ENCODE assay signal across 28 cellular contexts in the genomic region with DNA sequence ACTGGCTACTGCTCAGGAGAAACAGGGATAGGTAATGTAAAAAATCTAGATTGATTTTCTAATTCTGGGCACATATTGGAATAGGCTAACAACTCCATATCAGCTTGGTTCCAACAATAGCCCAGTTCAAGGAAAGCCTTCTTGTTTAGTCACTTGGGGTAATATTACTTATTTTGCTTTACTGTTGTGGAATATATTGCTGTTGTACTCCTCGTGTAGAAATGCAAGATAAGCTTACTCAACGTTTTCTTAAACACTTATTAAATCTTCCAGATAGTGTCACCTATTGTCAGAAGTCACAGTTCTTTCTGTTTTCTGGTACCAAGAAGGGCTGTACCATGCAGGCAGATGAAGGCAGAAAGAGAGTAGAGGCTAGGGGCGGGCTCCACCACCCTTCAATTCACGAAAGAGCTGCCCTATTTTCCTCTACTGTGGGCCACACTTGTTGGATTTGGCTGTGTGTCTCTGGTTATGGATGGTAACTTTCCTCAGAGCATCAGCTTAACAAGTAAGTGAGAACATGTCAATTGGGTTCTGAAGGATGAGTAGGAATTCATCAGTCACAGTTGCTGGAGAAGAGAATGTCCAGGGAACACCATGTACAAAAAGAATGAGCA. TPM values are rescaled to one million over a fixed set of nuclear protein-coding genes. Genes with fewer than 3 reads are reported as not detected.
DNase-seq lines count a peak whose midpoint lies in the region; ATAC-seq, FAIRE-seq and TF ChIP-seq lines count a peak whose summit lies in the region.
"Had no signal": no experiment of that assay in that cellular context is flagged by ENCODE, and none has a peak within 500 bp of the region (broad histone marks: within the 10 kb centered on the region; RNA-seq: fewer than 3 reads in every experiment).

No MANE protein-coding gene starts in this region.

- H3K27ac Mint-ChIP-seq in T-helper 17 cell = no peak overlapping the region
- H3K27ac Mint-ChIP-seq: B cell; CD8-positive, alpha-beta T cell had no signal

- no peak for TF ChIP-seq POLR2A in HepG2 (IDR thresholded peaks at IDR 0.05; ENCODE audit: insufficient read depth in 1 of 2, low read depth in 2 of 2, low read length in 2 of 2)

- H3K36me3 Mint-ChIP-seq in T-helper 17 cell (ENCODE audit: low read depth) = no peaks in the 10 kb centered on the region
- H3K36me3 Mint-ChIP-seq: CD8-positive, alpha-beta T cell had no signal

- peaks cover 98% of the 10 kb centered on the region for H3K4me1 ChIP-seq in Karpas-422 (ENCODE audit: low read length)
- peaks cover 28% of the 10 kb centered on the region for H3K4me1 ChIP-seq in HepG2 (ENCODE audit: insufficient read depth, low read length)
- H3K4me1 ChIP-seq: Caco-2 had no signal

- TF ChIP-seq CTCF in coronary artery (IDR thresholded peaks at IDR 0.05) (no peak), HepG2 (CRISPR knock-in tag; IDR thresholded peaks at IDR 0.05) (no peak)

- peak; percentile 70 for DNase-seq in Karpas-422
- peak; percentile 8 for DNase-seq in coronary artery (ENCODE audit: low spot score)
- no peak for DNase-seq in HepG2 (ENCODE audit: low spot score)
- DNase-seq in T-helper 17 cell = no peak
- no peak for DNase-seq in SIG-M5 (lab: John Stamatoyannopoulos, UW)
- DNase-seq: Caco-2; CD8-positive, alpha-beta T cell; DMS79; EL; GDM1; MV-4-11; NCI-H1105; NCI-H1436 treated with DMSO at 0.1 percent for 48 hours; NCI-H1930; NCI-H2107; NCI-H446 treated with DMSO at 0.1 percent for 48 hours; NCI-H526; NCI-H82; NK-92 treated with Interleukin-12 subunit alpha and Interleukin-12 subunit beta, amount 100 ng/mL, for 24 hours; PC-9 had no signal

- peaks cover 5% of the 10 kb centered on the region for H3K4me1 Mint-ChIP-seq in T-helper 17 cell

- POLR2A ChIA-PET in HepG2 (lab: Yijun Ruan, JAX) = no interaction called here

- H3K9me3 ChIP-seq in Karpas-422 (ENCODE audit: low read length) (peaks cover 6% of the 10 kb centered on the region; the same call in 1 of the 2 replicates), HepG2 (ENCODE audit: low read length) (peaks cover 8% of the 10 kb centered on the region; the same call in 1 of the 2 replicates), T-helper 17 cell (ENCODE audit: control insufficient read depth, low read length, poor library complexity, severe bottlenecking) (no peaks in the 10 kb centered on the region)

- in situ Hi-C loops in HepG2 (cut with HindIII; ENCODE audit: extremely low pct_ligation_motif_present, low pct_unique_long_range_greater_than_20kb) = no loop called here

- H3K4me3 Mint-ChIP-seq in T-helper 17 cell = no peak overlapping the region
- H3K4me3 Mint-ChIP-seq: B cell; CD8-positive, alpha-beta T cell had no signal

- H3K79me2 ChIP-seq in Karpas-422 (ENCODE audit: low read length) (peaks cover 34% of the 10 kb centered on the region), HepG2 (ENCODE audit: insufficient read depth, low read length) (no peaks in the 10 kb centered on the region)

- H3K9ac ChIP-seq in Karpas-422 (ENCODE audit: low read length) = peak overlapping the region; percentile 62
- no peak overlapping the region for H3K9ac ChIP-seq in HepG2 (ENCODE audit: insufficient read depth, low read depth, low read length)

- H3K36me3 ChIP-seq in Karpas-422 (ENCODE audit: insufficient read depth, low read length) = peaks cover 16% of the 10 kb centered on the region
- H3K36me3 ChIP-seq in HepG2 (replicated peaks in 1 of 2; ENCODE audit: control insufficient read depth in 1 of 2, insufficient read depth in 2 of 2, low read length in 2 of 2) = no peaks in the 10 kb centered on the region

- TF ChIP-seq EP300 in HepG2 (IDR thresholded peaks at IDR 0.05; ENCODE audit: low read depth in 2 of 2, low read length in 2 of 2) (no peak), HepG2 (CRISPR knock-in tag; IDR thresholded peaks at IDR 0.05; ENCODE audit: borderline replicate concordance) (no peak)

- peak overlapping the region; percentile 11; the same call in 1 of the 2 replicates for H3K4me3 ChIP-seq in Karpas-422 (ENCODE audit: low read length)
- no peak overlapping the region for H3K4me3 ChIP-seq in coronary artery
- H3K4me3 ChIP-seq in HepG2 (replicated peaks in 1 of 3; ENCODE audit: insufficient read depth in 1 of 3, low read depth in 2 of 3, low read length in 3 of 3) = no peak overlapping the region
- H3K4me3 ChIP-seq: K562, PC-9 had no signal

- TF ChIP-seq RAD21 in HepG2 (CRISPR knock-in tag; IDR thresholded peaks at IDR 0.05) = no peak

- H2AFZ ChIP-seq in Karpas-422 (ENCODE audit: low read length) = no peak overlapping the region
- H2AFZ ChIP-seq in HepG2 (ENCODE audit: low read length) = no peak overlapping the region
- H2AFZ ChIP-seq: PC-9 had no signal

- H3K27me3 ChIP-seq in Karpas-422 (ENCODE audit: low read length) = no peaks in the 10 kb centered on the region
- H3K27me3 ChIP-seq in HepG2 (ENCODE audit: control insufficient read depth in 1 of 2, insufficient read depth in 2 of 2, low read length in 2 of 2) = no peaks in the 10 kb centered on the region

- H3K27ac ChIP-seq in Karpas-422 (ENCODE audit: low read length) (peak overlapping the region; percentile 93), coronary artery (no peak overlapping the region), HepG2 (ENCODE audit: extremely low read length, insufficient read depth, low read length) (no peak overlapping the region), temporal lobe (ENCODE audit: low read depth, low read length) (peak overlapping the region; percentile 7)
- H3K27ac ChIP-seq: C4-2B, PC-9 had no signal

- no peak for ATAC-seq in HepG2
- ATAC-seq in HG03196 (IDR thresholded peaks at IDR 0.05; ENCODE audit: unreplicated experiment) = no peak
- no peak for ATAC-seq in T-helper 17 cell
- ATAC-seq: CD8-positive, alpha-beta T cell; HCT116; K562 had no signal

- intact Hi-C loops in HepG2 (cut with micrococcal nuclease; ENCODE audit: unreplicated experiment) = no loop called here

- CTCF ChIA-PET in HepG2 (lab: Yijun Ruan, JAX; ENCODE audit: low intra/inter-chr PET ratio, low total read pairs) = no interaction called here

- FAIRE-seq in HepG2 (lab: Jason Lieb, UNC) = no peak
- FAIRE-seq: GM12891, H1, K562 had no signal

- peaks cover 29% of the 10 kb centered on the region for H3K27me3 Mint-ChIP-seq in T-helper 17 cell
- H3K27me3 Mint-ChIP-seq: B cell had no signal

- no TSS peak for BruUV-seq in HepG2 (replicated peaks; lab: Mats Ljungman, UMichigan)

- 86% methylated on average over 4 of the region's 4 CpGs for WGBS in HepG2 (ENCODE audit: low lambda C conversion rate)

- no peaks in the 10 kb centered on the region for H3K9me2 ChIP-seq in Karpas-422 (replicated peaks; ENCODE audit: insufficient read depth, low read length)

- H3K4me2 ChIP-seq in Karpas-422 (ENCODE audit: low read depth, low read length, poor library complexity, severe bottlenecking) = peak overlapping the region; percentile 49
- no peak overlapping the region for H3K4me2 ChIP-seq in HepG2 (ENCODE audit: low read depth, low read length)
- H3K4me2 ChIP-seq: PC-9 had no signal

- no peaks in the 10 kb centered on the region for H4K20me1 ChIP-seq in Karpas-422 (ENCODE audit: insufficient read depth, low read depth, low read length)
- no peaks in the 10 kb centered on the region for H4K20me1 ChIP-seq in HepG2 (ENCODE audit: insufficient read depth, low read length)

TF ChIP-seq in HepG2, 621 proteins besides CTCF, POLR2A, EP300 and RAD21:
- peak; percentile 53 to 59 for TF ChIP-seq MAFK (conservative IDR thresholded peaks at IDR 0.05 in 1 of 2, IDR thresholded peaks at IDR 0.05 in 1 of 2; ENCODE audit: low read length in 2 of 2)
- peak; percentile 35; the same call in 1 of the 2 replicates for TF ChIP-seq MAFF (IDR thresholded peaks at IDR 0.05; ENCODE audit: low read depth, low read length)
- no peak for TF ChIP-seq ZNF572 (CRISPR knock-in tag; IDR thresholded peaks at IDR 0.05)

RNA-seq across cellular contexts. Expression of gene CLMN, which starts 38.0 kb away (rescaled TPM):
- 40.1 and 56.1 TPM in 2 replicates for total RNA-seq in Karpas-422 (2014; rRNA removed; shearing (Covaris generic); ENCODE audit: low replicate concordance)
- total RNA-seq in HepG2 (2016; rRNA removed; fragmentation: Illumina TruSeq; extraction: Trizol) (15.1 and 16.2 TPM in 2 replicates), temporal lobe (0.98 TPM), T-helper 17 cell (1 to 10 TPM in 1 of 2 donors, under 1 TPM in 1; 0.26 to 1.3 TPM)
- total RNA-seq in HepG2 (2016; cell fraction: cytosol; rRNA removed; fragmentation: Illumina TruSeq; extraction: Trizol; ENCODE audit: low read depth) = 4.4 and 5.9 TPM in 2 replicates
- total RNA-seq in HepG2 (2016; cell fraction: insoluble cytoplasmic fraction; rRNA removed; fragmentation: Illumina TruSeq; extraction: Trizol) = 13.1 and 14.8 TPM in 2 replicates
- 8.6 and 9.0 TPM in 2 replicates for total RNA-seq in HepG2 (2016; cell fraction: membrane; rRNA removed; fragmentation: Illumina TruSeq; extraction: Trizol)
- total RNA-seq in HepG2 (2016; cell fraction: nucleus; rRNA removed; fragmentation: Illumina TruSeq; extraction: Trizol) = 21.4 and 22.0 TPM in 2 replicates
- 16.4 and 16.7 TPM in 2 replicates for polyA plus RNA-seq in HepG2 (2011; rRNA removed)
- polyA plus RNA-seq in HepG2 (2011; cell fraction: cytosol; rRNA removed) = 5.7 and 6.9 TPM in 2 replicates
- polyA plus RNA-seq in HepG2 (2011; cell fraction: nucleus; rRNA removed) = 55.9 and 58.4 TPM in 2 replicates
- polyA plus RNA-seq in HepG2 (2012) = 12.5 and 17.3 TPM in 2 replicates
- 4.6 and 4.9 TPM in 2 replicates for polyA plus RNA-seq in HepG2 (2016; cell fraction: cytosol; fragmentation: Illumina TruSeq; extraction: Trizol; ENCODE audit: low read depth)
- 10.5 and 11.4 TPM in 2 replicates for polyA plus RNA-seq in HepG2 (2016; cell fraction: insoluble cytoplasmic fraction; fragmentation: Illumina TruSeq; extraction: Trizol; ENCODE audit: low read depth)
- polyA plus RNA-seq in HepG2 (2016; cell fraction: membrane; fragmentation: Illumina TruSeq; extraction: Trizol; ENCODE audit: low read depth) = 7.1 and 7.5 TPM in 2 replicates
- 24.4 and 27.2 TPM in 2 replicates for polyA plus RNA-seq in HepG2 (2016; cell fraction: nucleus; fragmentation: Illumina TruSeq; extraction: Trizol; ENCODE audit: insufficient read depth, low read depth)
- polyA minus RNA-seq in HepG2 (2011; rRNA and poly(A)+ RNA removed; ENCODE audit: low replicate concordance) = 0.51 and 12.1 TPM in 2 replicates
- 8.5 and 10.6 TPM in 2 replicates for polyA minus RNA-seq in HepG2 (2011; cell fraction: cytosol; rRNA and poly(A)+ RNA removed)
- polyA minus RNA-seq in HepG2 (2011; cell fraction: nucleus; rRNA and poly(A)+ RNA removed) = 45.1 and 53.1 TPM in 2 replicates

Comparison
In these comparisons a context has a peak if more than half of its experiments do, and no peak if none do; other contexts are left out.
1. DNase-seq: peak in Karpas-422 (single experiment) and coronary artery (single experiment); none in HepG2 (single experiment), T-helper 17 cell (0 of 3) and SIG-M5 (single experiment).
2. H3K27ac ChIP-seq: peak in Karpas-422 (single experiment) and temporal lobe (single experiment); none in coronary artery (0 of 2) and HepG2 (single experiment).